ENCODE assay signal across 1 cellular context in the genomic region with DNA sequence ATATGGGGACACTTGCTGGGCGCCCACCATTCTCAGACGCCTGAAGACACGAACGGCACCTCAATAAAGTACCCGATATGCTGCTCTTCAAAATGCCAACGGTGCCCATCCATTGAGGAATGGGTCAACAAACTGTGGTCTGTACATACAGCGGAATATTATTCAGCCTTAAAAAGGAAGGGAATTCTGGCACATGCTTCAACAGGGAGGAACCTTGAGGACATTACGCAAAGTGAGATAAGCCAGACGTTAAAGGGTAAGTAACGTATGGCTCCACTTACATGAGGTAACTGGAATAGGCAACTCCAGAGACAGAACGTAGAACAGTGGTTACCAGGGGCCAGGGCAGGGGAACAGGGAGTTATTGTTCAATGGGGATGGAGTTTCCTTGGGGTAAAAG.
TF ChIP-seq lines count a peak whose summit lies in the region.

No MANE protein-coding gene starts in this region.

TF ChIP-seq in K562, 482 proteins besides CTCF, POLR2A, EP300 and RAD21:
- TF ChIP-seq ZNF146 (CRISPR knock-in tag; IDR thresholded peaks at IDR 0.05; ENCODE audit: unreplicated experiment) (peak; percentile 87), L3MBTL2 (IDR thresholded peaks at IDR 0.05) (0 out of 2 replicates have a peak, but pooled peaks have one; percentile 15), HNRNPLL (IDR thresholded peaks at IDR 0.05; ENCODE audit: low read depth, low read length, poor library complexity, severe bottlenecking) (peak; percentile 32), TAF7 (tag; IDR thresholded peaks at IDR 0.05) (no peak)
